In the genomic region with DNA sequence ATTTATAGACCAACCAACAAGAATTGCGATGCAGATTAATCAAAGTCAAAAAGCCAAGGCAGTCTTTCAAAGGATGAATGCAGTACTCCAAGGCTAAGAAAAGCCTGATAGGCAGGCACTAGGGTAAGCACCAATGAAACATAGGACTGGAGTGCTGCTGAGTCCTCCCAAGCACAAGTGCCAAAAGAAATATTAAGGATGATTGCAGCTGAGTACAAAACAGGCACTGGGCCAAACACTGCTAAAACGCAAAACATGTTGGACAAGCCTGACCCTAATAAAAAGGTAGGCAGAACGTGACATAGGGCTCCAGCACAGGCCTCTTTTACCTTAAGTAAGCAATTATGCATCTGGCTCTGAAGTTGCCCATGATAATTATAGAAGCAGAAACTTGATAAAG, we compare ENCODE assay signal across 25 cellular contexts.
DNase-seq lines count a peak whose midpoint lies in the region; ATAC-seq, FAIRE-seq and TF ChIP-seq lines count a peak whose summit lies in the region.
"Had no signal": no experiment of that assay in that cellular context is flagged by ENCODE, and none has a peak within 500 bp of the region (broad histone marks: within the 10 kb centered on the region; RNA-seq: fewer than 3 reads in every experiment).

No MANE protein-coding gene starts in this region.

- intact Hi-C loops in transverse colon (cut with DNase I; ENCODE audit: low total_unique reads) (no loop called here), left ventricle myocardium superior (cut with micrococcal nuclease) (no loop called here)

- ATAC-seq in left ventricle myocardium superior = no peak
- ATAC-seq: activated T-cell treated with anti-CD3 and anti-CD28 coated beads, Interleukin-2, amount 50 U/mL, for 4 hours; heart right ventricle; Right ventricle myocardium inferior had no signal

- dilution Hi-C loops in keratinocyte (cut with MboI; ENCODE audit: extremely low pct_ligation_motif_present, low sequenced_read_pairs) = no loop called here

- H3K36me3 ChIP-seq in keratinocyte (ENCODE audit: control insufficient read depth in 2 of 2, extremely low read depth in 1 of 2, insufficient read depth in 2 of 2, low read length in 2 of 2) = no peaks in the 10 kb centered on the region
- H3K36me3 ChIP-seq in transverse colon = no peaks in the 10 kb centered on the region
- H3K36me3 ChIP-seq: colonic mucosa, HAP-1, heart right ventricle, vagina had no signal

- in situ Hi-C loops in astrocyte of the spinal cord (cut with HindIII; ENCODE audit: low sequenced_read_pairs) = no loop called here
- in situ Hi-C loops in transverse colon (cut with MboI; ENCODE audit: low pct_ligation_motif_present in 1 of 4, low pct_unique_long_range_greater_than_20kb in 1 of 4, low sequenced_read_pairs in 3 of 4) = no loop called here

- no peak for TF ChIP-seq CTCF in astrocyte of the spinal cord (IDR thresholded peaks at IDR 0.05; ENCODE audit: low read depth, low read length)
- TF ChIP-seq CTCF in keratinocyte (optimal IDR thresholded peaks at IDR 0.05 in 1 of 3, IDR thresholded peaks at IDR 0.05 in 1 of 3, conservative IDR thresholded peaks at IDR 0.05 in 1 of 3; ENCODE audit: extremely low read depth in 1 of 3, insufficient read depth in 2 of 3, low read length in 3 of 3) = no peak
- TF ChIP-seq CTCF in transverse colon (IDR thresholded peaks at IDR 0.05) = no peak

- H3K27ac ChIP-seq in keratinocyte (ENCODE audit: control insufficient read depth, insufficient read depth, low read length) (no peak overlapping the region), transverse colon (no peak overlapping the region)
- H3K27ac ChIP-seq: colonic mucosa, heart right ventricle, vagina had no signal

- WGBS in transverse colon (ENCODE audit: low coverage in 1 of 2), 2 donors = 43 to 66% methylated on average over 3 of the region's 3 CpGs

- TF ChIP-seq POLR2A in transverse colon (IDR thresholded peaks at IDR 0.05) = no peak

- H3K27me3 ChIP-seq in keratinocyte (ENCODE audit: control insufficient read depth, extremely low read depth, insufficient read depth, low read length) = no peaks in the 10 kb centered on the region
- no peaks in the 10 kb centered on the region for H3K27me3 ChIP-seq in transverse colon
- H3K27me3 ChIP-seq: colonic mucosa, heart right ventricle, vagina had no signal

- H3K9me3 ChIP-seq in keratinocyte (ENCODE audit: control insufficient read depth, low read depth, low read length) (no peaks in the 10 kb centered on the region), transverse colon (no peaks in the 10 kb centered on the region)
- H3K9me3 ChIP-seq: colonic mucosa, HAP-1, vagina had no signal

- H3K4me3 ChIP-seq in astrocyte of the spinal cord (ENCODE audit: low read depth, low read length) (no peak overlapping the region), keratinocyte (ENCODE audit: control insufficient read depth in 2 of 3, extremely low read depth in 1 of 3, insufficient read depth in 2 of 3, low read depth in 1 of 3, low read length in 3 of 3) (no peak overlapping the region), transverse colon (no peak overlapping the region)
- H3K4me3 ChIP-seq: colonic mucosa, HAP-1, heart right ventricle, vagina had no signal

- H3K9me1 ChIP-seq in keratinocyte (ENCODE audit: control insufficient read depth, extremely low read depth, insufficient read depth, low read length) = no peaks in the 10 kb centered on the region

- H3K4me1 ChIP-seq in keratinocyte (ENCODE audit: control insufficient read depth, extremely low read depth, insufficient read depth, low read length) = peaks cover 11% of the 10 kb centered on the region
- no peaks in the 10 kb centered on the region for H3K4me1 ChIP-seq in transverse colon
- H3K4me1 ChIP-seq: colonic mucosa, HAP-1, heart right ventricle, vagina had no signal

- H3K9ac ChIP-seq in keratinocyte (ENCODE audit: control insufficient read depth, extremely low read depth, insufficient read depth, low read length) = no peak overlapping the region

- no peak for TF ChIP-seq EP300 in transverse colon (IDR thresholded peaks at IDR 0.05; ENCODE audit: low read depth)

- H3K4me2 ChIP-seq in keratinocyte (ENCODE audit: control insufficient read depth, extremely low read depth, insufficient read depth, low read depth, low read length) = no peak overlapping the region

- no peak overlapping the region for H2AFZ ChIP-seq in keratinocyte (ENCODE audit: control insufficient read depth, low read length)

- FAIRE-seq in keratinocyte (lab: Jason Lieb, UNC) = peak; percentile 5

- DNase-seq in NCI-H1092 treated with DMSO at 0.1 percent for 48 hours (lab: John Stamatoyannopoulos, UW) = peak; percentile 39
- no peak for DNase-seq in NCI-H1092 (lab: John Stamatoyannopoulos, UW)
- DNase-seq in NCI-H446 treated with DMSO at 0.1 percent for 48 hours (lab: John Stamatoyannopoulos, UW) = peak; percentile 51
- DNase-seq in astrocyte of the spinal cord (ENCODE audit: low read depth, low spot score) = peak; percentile 56
- DNase-seq in keratinocyte (ENCODE audit: low read depth, low spot score) = no peak
- DNase-seq in transverse colon = no peak
- no peak for DNase-seq in left ventricle myocardium superior
- DNase-seq in SHP77 treated with DMSO at 0.1 percent for 48 hours (lab: John Stamatoyannopoulos, UW) = no peak
- DNase-seq: 8988T; activated CD4-positive, alpha-beta T cell treated with anti-CD3 and anti-CD28 coated beads for 1 hour; activated CD8-positive, alpha-beta memory T cell treated with anti-CD3 and anti-CD28 coated beads for 24 hours; activated naive CD4-positive, alpha-beta T cell treated with anti-CD3 and anti-CD28 coated beads for 36 hours; activated T-cell treated with anti-CD3 and anti-CD28 coated beads, Interleukin-2, amount 50 U/mL, for 4 hours; AML-193; aorta; colonic mucosa; endodermal cell; heart right ventricle; islet precursor cell; NCI-H1694 treated with DMSO at 0.1 percent for 48 hours; NCI-H510A; nucleus accumbens had no signal

- no peaks in the 10 kb centered on the region for H4K20me1 ChIP-seq in keratinocyte (ENCODE audit: control insufficient read depth, extremely low read depth, insufficient read depth, low read length)

- H3K79me2 ChIP-seq in keratinocyte (ENCODE audit: control insufficient read depth, insufficient read depth, low read length) = no peaks in the 10 kb centered on the region

Comparison
In these comparisons a context has a peak if more than half of its experiments do, and no peak if none do; other contexts are left out.
1. DNase-seq: peak in NCI-H1092 treated with DMSO at 0.1 percent for 48 hours (single experiment), NCI-H446 treated with DMSO at 0.1 percent for 48 hours (single experiment) and astrocyte of the spinal cord (single experiment); none in NCI-H1092 (single experiment), keratinocyte (single experiment), transverse colon (single experiment), left ventricle myocardium superior (single experiment) and SHP77 treated with DMSO at 0.1 percent for 48 hours (single experiment).